Comparison of ENCODE assay signal across 9 cellular contexts in the genomic region with DNA sequence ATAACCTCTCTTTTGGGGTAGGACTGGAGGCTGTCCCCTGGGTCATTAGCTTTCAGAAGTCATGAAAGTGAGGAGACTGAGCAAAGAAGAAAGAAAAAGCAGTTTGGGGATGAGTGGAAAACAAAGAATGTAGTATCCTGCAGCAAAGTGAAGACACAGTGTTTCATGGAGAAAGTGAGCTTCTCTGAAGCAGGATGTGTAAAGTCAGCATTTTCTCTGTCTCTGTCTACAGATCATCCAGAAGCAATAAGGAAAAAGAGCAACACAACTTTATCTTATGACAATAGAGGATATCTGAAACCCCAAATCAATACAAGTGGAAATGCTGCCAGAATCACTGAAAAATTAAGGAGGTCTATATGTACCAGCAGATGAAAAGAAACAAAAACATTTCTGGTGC. TPM values are rescaled to one million over a fixed set of nuclear protein-coding genes. Genes with fewer than 3 reads are reported as not detected.
"Had no signal": no experiment of that assay in that cellular context is flagged by ENCODE, and none has a peak within 500 bp of the region (broad histone marks: within the 10 kb centered on the region; RNA-seq: fewer than 3 reads in every experiment).

No MANE protein-coding gene starts in this region.

- H3K36me3 ChIP-seq: HAP-1 had no signal

- H3K9ac ChIP-seq: GM23248 had no signal

- H2AFZ ChIP-seq: GM23248 had no signal

- H3K9me3 Mint-ChIP-seq: HFFc6 had no signal

- ATAC-seq: HCT116 had no signal

- H3K4me1 ChIP-seq: HAP-1 had no signal

- DNase-seq: GM23248, GOT3, H7, HFFc6, KG1 had no signal

- H3K4me3 Mint-ChIP-seq: HFFc6, IgD-negative memory B cell had no signal

- H3K9me3 ChIP-seq: HAP-1 had no signal

- H3K27ac Mint-ChIP-seq: HFFc6, IgD-negative memory B cell had no signal

- H3K4me3 ChIP-seq: GM23248, HAP-1 had no signal

- H3K4me1 Mint-ChIP-seq: IgD-negative memory B cell had no signal

- H3K27ac ChIP-seq: GM23248, HL-60 had no signal

RNA-seq across cellular contexts. Expression of gene ZNF248, which starts 28.4 kb away (rescaled TPM):
- total RNA-seq: H7 had no signal
